ENCODE assay signal across 17 cellular contexts in genomic region chrX:134636859-134637258, GRCh38. TPM values are rescaled to one million over a fixed set of nuclear protein-coding genes. Genes with fewer than 3 reads are reported as not detected.
DNase-seq lines count a peak whose midpoint lies in the region; ATAC-seq and TF ChIP-seq lines count a peak whose summit lies in the region.
"Had no signal": no experiment of that assay in that cellular context is flagged by ENCODE, and none has a peak within 500 bp of the region (broad histone marks: within the 10 kb centered on the region; RNA-seq: fewer than 3 reads in every experiment).

No MANE protein-coding gene starts in this region.

- intact Hi-C loops in activated CD4-positive, alpha-beta T cell treated with anti-CD3 and anti-CD28 coated beads for 36 hours (cut with DNase I, micrococcal nuclease) = no loop called here
- intact Hi-C loops in Right ventricle myocardium superior (cut with DNase I) = no loop called here

- peaks cover 26% of the 10 kb centered on the region for H3K27me3 Mint-ChIP-seq in activated CD4-positive, alpha-beta T cell treated with anti-CD3 and anti-CD28 coated beads for 36 hours
- H3K27me3 Mint-ChIP-seq: activated naive CD4-positive, alpha-beta T cell treated with anti-CD3 and anti-CD28 coated beads, Interleukin-2, amount 10 ng/mL, durations not matched to agents 7 days and 5 days had no signal

- POLR2A ChIA-PET in activated CD4-positive, alpha-beta T cell treated with anti-CD3 and anti-CD28 coated beads for 36 hours (lab: Charles Lee) = no interaction called here

- H3K4me3 ChIP-seq in suprapubic skin = no peak overlapping the region
- H3K4me3 ChIP-seq: pancreas, uterus had no signal

- peak; percentile 34 for DNase-seq in Ammon's horn (ENCODE audit: low spot score)
- peak; percentile 17 for DNase-seq in NCI-H2171 (lab: John Stamatoyannopoulos, UW)
- DNase-seq in amniotic epithelial cell (ENCODE audit: low read depth) = peak; percentile 82
- peak; percentile 54 for DNase-seq in left kidney (ENCODE audit: low read depth, low spot score)
- no peak for DNase-seq in suprapubic skin (ENCODE audit: low spot score in 2 of 2)
- DNase-seq in activated CD4-positive, alpha-beta T cell treated with anti-CD3 and anti-CD28 coated beads for 36 hours = no peak
- DNase-seq in Right ventricle myocardium superior = no peak
- no peak for DNase-seq in T-helper 9 cell
- DNase-seq: activated CD4-positive, alpha-beta T cell treated with anti-CD3 and anti-CD28 coated beads, Interleukin-2, amount 50 U/mL, for 4 hours; activated naive CD4-positive, alpha-beta T cell treated with anti-CD3 and anti-CD28 coated beads, Interleukin-2, amount 10 ng/mL, durations not matched to agents 7 days and 5 days; Calu3; NCI-H1436; NCI-H226; pancreas; stimulated activated CD4-positive, alpha-beta T cell treated with anti-CD3 and anti-CD28 coated beads, Interleukin-2, amount 100 ng/mL, for 24 hours; T-helper 1 cell; uterus had no signal

- no peaks in the 10 kb centered on the region for H3K36me3 ChIP-seq in suprapubic skin
- H3K36me3 ChIP-seq: pancreas, uterus had no signal

- no peaks in the 10 kb centered on the region for H3K36me3 Mint-ChIP-seq in activated CD4-positive, alpha-beta T cell treated with anti-CD3 and anti-CD28 coated beads for 36 hours (ENCODE audit: low read depth)
- H3K36me3 Mint-ChIP-seq: activated naive CD4-positive, alpha-beta T cell treated with anti-CD3 and anti-CD28 coated beads, Interleukin-2, amount 10 ng/mL, durations not matched to agents 7 days and 5 days had no signal

- peaks cover 13% of the 10 kb centered on the region for H3K4me1 Mint-ChIP-seq in activated CD4-positive, alpha-beta T cell treated with anti-CD3 and anti-CD28 coated beads for 36 hours
- H3K4me1 Mint-ChIP-seq: activated naive CD4-positive, alpha-beta T cell treated with anti-CD3 and anti-CD28 coated beads, Interleukin-2, amount 10 ng/mL, durations not matched to agents 7 days and 5 days had no signal

- H3K4me1 ChIP-seq in suprapubic skin = no peaks in the 10 kb centered on the region
- H3K4me1 ChIP-seq: pancreas, uterus had no signal

- no peaks in the 10 kb centered on the region for H3K27me3 ChIP-seq in suprapubic skin
- H3K27me3 ChIP-seq: uterus had no signal

- ATAC-seq in activated CD4-positive, alpha-beta T cell treated with anti-CD3 and anti-CD28 coated beads for 36 hours = no peak
- no peak for ATAC-seq in Right ventricle myocardium superior (ENCODE audit: poor library complexity)
- ATAC-seq: pancreas had no signal

- no peak overlapping the region for H3K4me3 Mint-ChIP-seq in activated CD4-positive, alpha-beta T cell treated with anti-CD3 and anti-CD28 coated beads for 36 hours
- H3K4me3 Mint-ChIP-seq: activated naive CD4-positive, alpha-beta T cell treated with anti-CD3 and anti-CD28 coated beads, Interleukin-2, amount 10 ng/mL, durations not matched to agents 7 days and 5 days had no signal

- 76% methylated on average over 5 of the region's 5 CpGs for WGBS in suprapubic skin

- no peak overlapping the region for H3K27ac ChIP-seq in suprapubic skin
- H3K27ac ChIP-seq: pancreas, uterus had no signal

- TF ChIP-seq POLR2A in suprapubic skin (IDR thresholded peaks at IDR 0.05) = no peak

- no peak for TF ChIP-seq CTCF in suprapubic skin (IDR thresholded peaks at IDR 0.05)

- H3K27ac Mint-ChIP-seq in activated CD4-positive, alpha-beta T cell treated with anti-CD3 and anti-CD28 coated beads for 36 hours = no peak overlapping the region
- H3K27ac Mint-ChIP-seq: activated naive CD4-positive, alpha-beta T cell treated with anti-CD3 and anti-CD28 coated beads, Interleukin-2, amount 10 ng/mL, durations not matched to agents 7 days and 5 days had no signal

- CTCF ChIA-PET in activated CD4-positive, alpha-beta T cell treated with anti-CD3 and anti-CD28 coated beads for 36 hours (lab: Charles Lee) = interaction anchor here (0.6 kb wide), 1 partner anchor 48 kb away, joined by 4 read pairs; no protein-coding TSS in a partner anchor

- H3K9me3 ChIP-seq in suprapubic skin = no peaks in the 10 kb centered on the region
- H3K9me3 ChIP-seq: pancreas, uterus had no signal

- no peak for TF ChIP-seq EP300 in suprapubic skin (IDR thresholded peaks at IDR 0.05)

- H3K9me3 Mint-ChIP-seq in activated CD4-positive, alpha-beta T cell treated with anti-CD3 and anti-CD28 coated beads for 36 hours (ENCODE audit: low read depth) = no peaks in the 10 kb centered on the region
- H3K9me3 Mint-ChIP-seq: activated naive CD4-positive, alpha-beta T cell treated with anti-CD3 and anti-CD28 coated beads, Interleukin-2, amount 10 ng/mL, durations not matched to agents 7 days and 5 days had no signal

RNA-seq across cellular contexts. Expression of gene PLAC1, which starts 21.4 kb away (rescaled TPM):
- total RNA-seq in suprapubic skin (not detected), Right ventricle myocardium superior (not detected)
- total RNA-seq in activated CD4-positive, alpha-beta T cell treated with anti-CD3 and anti-CD28 coated beads for 36 hours = under 1 TPM in 1 of 2 experiments, not detected in 1; 0.18 TPM
- total RNA-seq: Calu3, pancreas had no signal

Comparison
In these comparisons a context has a peak if more than half of its experiments do, and no peak if none do; other contexts are left out.
1. DNase-seq: peak in Ammon's horn (single experiment), NCI-H2171 (single experiment), amniotic epithelial cell (single experiment) and left kidney (single experiment); none in suprapubic skin (0 of 2), activated CD4-positive, alpha-beta T cell treated with anti-CD3 and anti-CD28 coated beads for 36 hours (single experiment), Right ventricle myocardium superior (single experiment) and T-helper 9 cell (single experiment).